ENCODE assay signal across 1 cellular context in the genomic region with DNA sequence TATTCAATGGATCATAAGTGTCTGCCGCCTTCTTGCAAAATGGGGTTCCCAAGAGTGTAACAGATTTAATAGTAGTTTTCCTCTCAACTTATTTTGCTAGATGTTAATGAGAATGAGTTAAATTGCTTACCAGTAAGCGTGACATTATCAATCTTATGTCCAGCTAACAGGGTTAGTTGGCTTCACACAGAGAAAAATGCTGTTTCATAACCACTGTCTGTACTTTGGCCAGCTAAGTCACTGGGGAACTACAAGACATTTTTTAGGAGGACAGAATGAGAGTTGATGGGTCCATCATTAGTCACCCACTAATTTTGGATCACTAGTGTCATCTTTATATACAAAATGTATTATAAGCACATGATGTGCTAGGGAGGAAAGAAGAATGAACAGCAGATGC.
TF ChIP-seq lines count a peak whose summit lies in the region.

No MANE protein-coding gene starts in this region.

TF ChIP-seq in WTC11, 78 proteins besides CTCF, POLR2A, EP300 and RAD21 (continued from another document):
- TF ChIP-seq ATF6 (CRISPR knock-in tag; IDR thresholded peaks at IDR 0.05), result no peak
- TF ChIP-seq, protein P1, sequence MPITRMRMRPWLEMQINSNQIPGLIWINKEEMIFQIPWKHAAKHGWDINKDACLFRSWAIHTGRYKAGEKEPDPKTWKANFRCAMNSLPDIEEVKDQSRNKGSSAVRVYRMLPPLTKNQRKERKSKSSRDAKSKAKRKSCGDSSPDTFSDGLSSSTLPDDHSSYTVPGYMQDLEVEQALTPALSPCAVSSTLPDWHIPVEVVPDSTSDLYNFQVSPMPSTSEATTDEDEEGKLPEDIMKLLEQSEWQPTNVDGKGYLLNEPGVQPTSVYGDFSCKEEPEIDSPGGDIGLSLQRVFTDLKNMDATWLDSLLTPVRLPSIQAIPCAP (CRISPR knock-in tag; IDR thresholded peaks at IDR 0.05), result no peak
- TF ChIP-seq FOXJ3 (CRISPR knock-in tag; IDR thresholded peaks at IDR 0.05; ENCODE audit: borderline replicate concordance), result no peak
- TF ChIP-seq, protein P2, sequence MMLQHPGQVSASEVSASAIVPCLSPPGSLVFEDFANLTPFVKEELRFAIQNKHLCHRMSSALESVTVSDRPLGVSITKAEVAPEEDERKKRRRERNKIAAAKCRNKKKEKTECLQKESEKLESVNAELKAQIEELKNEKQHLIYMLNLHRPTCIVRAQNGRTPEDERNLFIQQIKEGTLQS (CRISPR knock-in tag; conservative IDR thresholded peaks at IDR 0.05), result no peak
- no peak for TF ChIP-seq EMX1 (CRISPR knock-in tag; IDR thresholded peaks at IDR 0.05)
- TF ChIP-seq NFE2L1 (CRISPR knock-in tag; IDR thresholded peaks at IDR 0.05), result no peak
- TF ChIP-seq MYBL2 (CRISPR knock-in tag; IDR thresholded peaks at IDR 0.05), result no peak
- TF ChIP-seq SP1 (CRISPR knock-in tag; conservative IDR thresholded peaks at IDR 0.05), result no peak
- no peak for TF ChIP-seq NR1H2 (CRISPR knock-in tag; IDR thresholded peaks at IDR 0.05)
